1 cellular context compared by ENCODE assay signal in the genomic region with DNA sequence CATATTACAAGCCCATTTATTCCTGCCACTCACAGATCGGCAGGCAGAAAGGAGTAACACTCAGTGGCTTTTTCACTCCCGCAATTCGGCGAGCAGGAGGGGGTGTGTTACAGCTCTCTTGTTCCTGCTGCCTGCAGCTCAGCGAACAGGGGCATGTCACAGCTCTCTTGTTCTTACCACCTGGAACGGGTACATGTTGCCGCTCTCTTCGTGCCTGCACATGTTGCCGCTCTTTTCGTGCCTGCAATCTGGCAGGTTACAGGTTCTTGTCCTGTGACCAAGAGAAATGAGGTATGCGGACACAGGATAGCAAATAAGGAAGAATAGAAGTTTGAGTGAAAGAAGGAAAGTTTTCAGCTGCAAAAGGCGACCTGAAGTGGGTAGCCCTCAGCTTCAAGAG.
TF ChIP-seq lines count a peak whose summit lies in the region.

No MANE protein-coding gene starts in this region.

TF ChIP-seq in GM23338, 12 proteins besides CTCF, POLR2A, EP300 and RAD21 (continued from another document):
- TF ChIP-seq, protein P1, sequence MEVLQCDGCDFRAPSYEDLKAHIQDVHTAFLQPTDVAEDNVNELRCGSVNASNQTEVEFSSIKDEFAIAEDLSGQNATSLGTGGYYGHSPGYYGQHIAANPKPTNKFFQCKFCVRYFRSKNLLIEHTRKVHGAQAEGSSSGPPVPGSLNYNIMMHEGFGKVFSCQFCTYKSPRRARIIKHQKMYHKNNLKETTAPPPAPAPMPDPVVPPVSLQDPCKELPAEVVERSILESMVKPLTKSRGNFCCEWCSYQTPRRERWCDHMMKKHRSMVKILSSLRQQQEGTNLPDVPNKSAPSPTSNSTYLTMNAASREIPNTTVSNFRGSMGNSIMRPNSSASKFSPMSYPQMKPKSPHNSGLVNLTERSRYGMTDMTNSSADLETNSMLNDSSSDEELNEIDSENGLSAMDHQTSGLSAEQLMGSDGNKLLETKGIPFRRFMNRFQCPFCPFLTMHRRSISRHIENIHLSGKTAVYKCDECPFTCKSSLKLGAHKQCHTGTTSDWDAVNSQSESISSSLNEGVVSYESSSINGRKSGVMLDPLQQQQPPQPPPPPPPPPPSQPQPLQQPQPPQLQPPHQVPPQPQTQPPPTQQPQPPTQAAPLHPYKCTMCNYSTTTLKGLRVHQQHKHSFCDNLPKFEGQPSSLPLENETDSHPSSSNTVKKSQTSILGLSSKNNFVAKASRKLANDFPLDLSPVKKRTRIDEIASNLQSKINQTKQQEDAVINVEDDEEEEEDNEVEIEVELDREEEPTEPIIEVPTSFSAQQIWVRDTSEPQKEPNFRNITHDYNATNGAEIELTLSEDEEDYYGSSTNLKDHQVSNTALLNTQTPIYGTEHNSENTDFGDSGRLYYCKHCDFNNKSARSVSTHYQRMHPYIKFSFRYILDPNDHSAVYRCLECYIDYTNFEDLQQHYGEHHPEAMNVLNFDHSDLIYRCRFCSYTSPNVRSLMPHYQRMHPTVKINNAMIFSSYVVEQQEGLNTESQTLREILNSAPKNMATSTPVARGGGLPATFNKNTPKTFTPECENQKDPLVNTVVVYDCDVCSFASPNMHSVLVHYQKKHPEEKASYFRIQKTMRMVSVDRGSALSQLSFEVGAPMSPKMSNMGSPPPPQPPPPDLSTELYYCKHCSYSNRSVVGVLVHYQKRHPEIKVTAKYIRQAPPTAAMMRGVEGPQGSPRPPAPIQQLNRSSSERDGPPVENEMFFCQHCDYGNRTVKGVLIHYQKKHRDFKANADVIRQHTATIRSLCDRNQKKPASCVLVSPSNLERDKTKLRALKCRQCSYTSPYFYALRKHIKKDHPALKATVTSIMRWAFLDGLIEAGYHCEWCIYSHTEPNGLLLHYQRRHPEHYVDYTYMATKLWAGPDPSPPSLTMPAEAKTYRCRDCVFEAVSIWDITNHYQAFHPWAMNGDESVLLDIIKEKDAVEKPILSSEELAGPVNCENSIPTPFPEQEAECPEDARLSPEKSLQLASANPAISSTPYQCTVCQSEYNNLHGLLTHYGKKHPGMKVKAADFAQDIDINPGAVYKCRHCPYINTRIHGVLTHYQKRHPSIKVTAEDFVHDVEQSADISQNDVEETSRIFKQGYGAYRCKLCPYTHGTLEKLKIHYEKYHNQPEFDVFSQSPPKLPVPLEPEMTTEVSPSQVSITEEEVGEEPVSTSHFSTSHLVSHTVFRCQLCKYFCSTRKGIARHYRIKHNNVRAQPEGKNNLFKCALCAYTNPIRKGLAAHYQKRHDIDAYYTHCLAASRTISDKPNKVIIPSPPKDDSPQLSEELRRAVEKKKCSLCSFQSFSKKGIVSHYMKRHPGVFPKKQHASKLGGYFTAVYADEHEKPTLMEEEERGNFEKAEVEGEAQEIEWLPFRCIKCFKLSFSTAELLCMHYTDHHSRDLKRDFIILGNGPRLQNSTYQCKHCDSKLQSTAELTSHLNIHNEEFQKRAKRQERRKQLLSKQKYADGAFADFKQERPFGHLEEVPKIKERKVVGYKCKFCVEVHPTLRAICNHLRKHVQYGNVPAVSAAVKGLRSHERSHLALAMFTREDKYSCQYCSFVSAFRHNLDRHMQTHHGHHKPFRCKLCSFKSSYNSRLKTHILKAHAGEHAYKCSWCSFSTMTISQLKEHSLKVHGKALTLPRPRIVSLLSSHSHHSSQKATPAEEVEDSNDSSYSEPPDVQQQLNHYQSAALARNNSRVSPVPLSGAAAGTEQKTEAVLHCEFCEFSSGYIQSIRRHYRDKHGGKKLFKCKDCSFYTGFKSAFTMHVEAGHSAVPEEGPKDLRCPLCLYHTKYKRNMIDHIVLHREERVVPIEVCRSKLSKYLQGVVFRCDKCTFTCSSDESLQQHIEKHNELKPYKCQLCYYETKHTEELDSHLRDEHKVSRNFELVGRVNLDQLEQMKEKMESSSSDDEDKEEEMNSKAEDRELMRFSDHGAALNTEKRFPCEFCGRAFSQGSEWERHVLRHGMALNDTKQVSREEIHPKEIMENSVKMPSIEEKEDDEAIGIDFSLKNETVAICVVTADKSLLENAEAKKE (CRISPR knock-in tag; IDR thresholded peaks at IDR 0.05), result no peak
- TF ChIP-seq JUNB (IDR thresholded peaks at IDR 0.05; ENCODE audit: unreplicated experiment) (no peak), STAT1 (IDR thresholded peaks at IDR 0.05; ENCODE audit: unreplicated experiment) (no peak), CREB1 (CRISPR knock-in tag; IDR thresholded peaks at IDR 0.05; ENCODE audit: low read depth) (no peak), EZH2 (IDR thresholded peaks at IDR 0.05; ENCODE audit: low read depth, unreplicated experiment) (no peak), EZH2phosphoT487 (IDR thresholded peaks at IDR 0.05; ENCODE audit: unreplicated experiment) (no peak), POLR2AphosphoS5 (IDR thresholded peaks at IDR 0.05; ENCODE audit: low read depth) (no peak)
- TF ChIP-seq, protein P2, sequence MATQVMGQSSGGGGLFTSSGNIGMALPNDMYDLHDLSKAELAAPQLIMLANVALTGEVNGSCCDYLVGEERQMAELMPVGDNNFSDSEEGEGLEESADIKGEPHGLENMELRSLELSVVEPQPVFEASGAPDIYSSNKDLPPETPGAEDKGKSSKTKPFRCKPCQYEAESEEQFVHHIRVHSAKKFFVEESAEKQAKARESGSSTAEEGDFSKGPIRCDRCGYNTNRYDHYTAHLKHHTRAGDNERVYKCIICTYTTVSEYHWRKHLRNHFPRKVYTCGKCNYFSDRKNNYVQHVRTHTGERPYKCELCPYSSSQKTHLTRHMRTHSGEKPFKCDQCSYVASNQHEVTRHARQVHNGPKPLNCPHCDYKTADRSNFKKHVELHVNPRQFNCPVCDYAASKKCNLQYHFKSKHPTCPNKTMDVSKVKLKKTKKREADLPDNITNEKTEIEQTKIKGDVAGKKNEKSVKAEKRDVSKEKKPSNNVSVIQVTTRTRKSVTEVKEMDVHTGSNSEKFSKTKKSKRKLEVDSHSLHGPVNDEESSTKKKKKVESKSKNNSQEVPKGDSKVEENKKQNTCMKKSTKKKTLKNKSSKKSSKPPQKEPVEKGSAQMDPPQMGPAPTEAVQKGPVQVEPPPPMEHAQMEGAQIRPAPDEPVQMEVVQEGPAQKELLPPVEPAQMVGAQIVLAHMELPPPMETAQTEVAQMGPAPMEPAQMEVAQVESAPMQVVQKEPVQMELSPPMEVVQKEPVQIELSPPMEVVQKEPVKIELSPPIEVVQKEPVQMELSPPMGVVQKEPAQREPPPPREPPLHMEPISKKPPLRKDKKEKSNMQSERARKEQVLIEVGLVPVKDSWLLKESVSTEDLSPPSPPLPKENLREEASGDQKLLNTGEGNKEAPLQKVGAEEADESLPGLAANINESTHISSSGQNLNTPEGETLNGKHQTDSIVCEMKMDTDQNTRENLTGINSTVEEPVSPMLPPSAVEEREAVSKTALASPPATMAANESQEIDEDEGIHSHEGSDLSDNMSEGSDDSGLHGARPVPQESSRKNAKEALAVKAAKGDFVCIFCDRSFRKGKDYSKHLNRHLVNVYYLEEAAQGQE (IDR thresholded peaks at IDR 0.05; ENCODE audit: unreplicated experiment), result no peak
- TF ChIP-seq, protein P3, sequence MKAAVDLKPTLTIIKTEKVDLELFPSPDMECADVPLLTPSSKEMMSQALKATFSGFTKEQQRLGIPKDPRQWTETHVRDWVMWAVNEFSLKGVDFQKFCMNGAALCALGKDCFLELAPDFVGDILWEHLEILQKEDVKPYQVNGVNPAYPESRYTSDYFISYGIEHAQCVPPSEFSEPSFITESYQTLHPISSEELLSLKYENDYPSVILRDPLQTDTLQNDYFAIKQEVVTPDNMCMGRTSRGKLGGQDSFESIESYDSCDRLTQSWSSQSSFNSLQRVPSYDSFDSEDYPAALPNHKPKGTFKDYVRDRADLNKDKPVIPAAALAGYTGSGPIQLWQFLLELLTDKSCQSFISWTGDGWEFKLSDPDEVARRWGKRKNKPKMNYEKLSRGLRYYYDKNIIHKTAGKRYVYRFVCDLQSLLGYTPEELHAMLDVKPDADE (IDR thresholded peaks at IDR 0.05), result no peak
